ENCODE assay signal across 10 cellular contexts in the genomic region with DNA sequence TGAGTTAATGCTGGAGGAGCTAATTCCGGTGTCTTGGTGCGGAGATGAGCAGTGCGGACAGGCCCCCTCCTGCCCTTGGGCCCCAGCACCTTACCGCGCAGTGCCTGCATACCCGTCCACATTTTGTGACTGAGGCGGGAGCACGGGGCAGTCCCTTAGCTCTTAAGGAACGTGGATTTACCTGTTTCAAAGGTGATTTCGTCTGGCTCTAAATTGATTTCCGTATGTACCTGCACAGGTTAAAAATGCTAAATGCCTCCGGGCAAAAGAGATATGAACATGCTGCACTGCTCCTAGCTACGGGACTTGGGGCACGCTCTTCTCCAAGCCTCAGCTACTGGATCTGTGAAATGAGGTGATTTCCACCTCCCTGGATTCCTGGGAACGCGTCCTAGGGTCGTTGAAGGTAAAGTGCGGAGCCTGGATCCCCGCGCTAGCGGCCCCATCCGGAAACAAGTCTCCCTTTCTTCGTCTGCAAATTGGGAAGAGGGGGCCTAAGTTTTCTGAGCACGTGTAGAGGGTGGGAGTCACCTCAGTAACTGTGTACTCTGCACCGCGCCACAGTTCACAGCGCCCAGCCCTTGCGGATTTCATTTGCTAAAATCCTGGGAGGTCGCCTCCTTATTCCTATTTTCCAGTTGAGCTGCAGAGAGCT. TPM values are rescaled to one million over a fixed set of nuclear protein-coding genes. Genes with fewer than 3 reads are reported as not detected.
DNase-seq lines count a peak whose midpoint lies in the region; ATAC-seq and TF ChIP-seq lines count a peak whose summit lies in the region.
"Had no signal": no experiment of that assay in that cellular context is flagged by ENCODE, and none has a peak within 500 bp of the region (broad histone marks: within the 10 kb centered on the region; RNA-seq: fewer than 3 reads in every experiment).

No MANE protein-coding gene starts in this region.

- TF ChIP-seq CTCF in Caco-2 (IDR thresholded peaks at IDR 0.05; ENCODE audit: insufficient read depth in 1 of 2, low read depth in 1 of 2, low read length in 1 of 2, severe bottlenecking in 1 of 2, unreplicated experiment in 1 of 2) (no peak), glutamatergic neuron (IDR thresholded peaks at IDR 0.05; ENCODE audit: partially characterized antibody, unreplicated experiment) (no peak), psoas muscle (IDR thresholded peaks at IDR 0.05) (no peak), BE2C (IDR thresholded peaks at IDR 0.05; ENCODE audit: low read depth, low read length) (no peak)

- peak in 3 of 4 donors; percentile 2 to 7 (median 2) for ATAC-seq in psoas muscle
- ATAC-seq in HG02623 (IDR thresholded peaks at IDR 0.05; ENCODE audit: unreplicated experiment), result no peak
- no peak for ATAC-seq in GM21360 (IDR thresholded peaks at IDR 0.05; ENCODE audit: unreplicated experiment)

- H3K27me3 Mint-ChIP-seq in Caco-2 (ENCODE audit: insufficient read depth, unreplicated experiment), result peaks cover 16% of the 10 kb centered on the region
- peaks cover 11% of the 10 kb centered on the region for H3K27me3 Mint-ChIP-seq in glutamatergic neuron (ENCODE audit: unreplicated experiment)

- H3K9ac ChIP-seq in SK-N-MC (ENCODE audit: insufficient read length), result no peak overlapping the region

- H3K4me3 Mint-ChIP-seq in Caco-2 (ENCODE audit: unreplicated experiment), result peak overlapping the region; percentile 70
- peak overlapping the region; percentile 34 for H3K4me3 Mint-ChIP-seq in glutamatergic neuron (ENCODE audit: unreplicated experiment)

- H3K36me3 ChIP-seq in Caco-2 (ENCODE audit: control insufficient read depth, insufficient read depth, low read length), result no peaks in the 10 kb centered on the region
- H3K36me3 ChIP-seq in SK-N-MC (ENCODE audit: insufficient read depth, low read length), result no peaks in the 10 kb centered on the region
- no peaks in the 10 kb centered on the region for H3K36me3 ChIP-seq in psoas muscle (ENCODE audit: insufficient read depth in 1 of 2, low read depth in 1 of 2)
- no peaks in the 10 kb centered on the region for H3K36me3 ChIP-seq in BE2C
- H3K36me3 ChIP-seq: thyroid gland had no signal

- no peak overlapping the region for H3K27ac ChIP-seq in SK-N-MC
- no peak overlapping the region for H3K27ac ChIP-seq in psoas muscle

- no peaks in the 10 kb centered on the region for H3K36me3 Mint-ChIP-seq in Caco-2 (ENCODE audit: insufficient read depth, unreplicated experiment)
- peaks cover 6% of the 10 kb centered on the region for H3K36me3 Mint-ChIP-seq in glutamatergic neuron (ENCODE audit: unreplicated experiment)

- H3K4me3 ChIP-seq in Caco-2 (ENCODE audit: low read depth, low read length), result peak overlapping the region; percentile 43
- 0 out of 2 replicates have a peak overlapping the region, but pooled peaks have one; percentile 33 for H3K4me3 ChIP-seq in SK-N-MC
- peak overlapping the region; percentile 65 for H3K4me3 ChIP-seq in psoas muscle
- H3K4me3 ChIP-seq in BE2C (ENCODE audit: low read depth, low read length), result no peak overlapping the region

- POLR2A ChIA-PET in Caco-2 (lab: Charles Lee), result interaction anchor here (1.2 kb wide), 1 partner anchor 9 kb away, joined by 3 read pairs; no protein-coding TSS in a partner anchor

- H3K9me3 ChIP-seq in Caco-2 (no peaks in the 10 kb centered on the region), SK-N-MC (ENCODE audit: low read depth, low read length) (no peaks in the 10 kb centered on the region), psoas muscle (no peaks in the 10 kb centered on the region), BE2C (no peaks in the 10 kb centered on the region)
- H3K9me3 ChIP-seq: thyroid gland had no signal

- 77 to 81% (median 78%) methylated on average over 29 of the region's 29 CpGs for WGBS in psoas muscle, 3 donors

- intact Hi-C loops in Caco-2 (cut with micrococcal nuclease; ENCODE audit: unreplicated experiment) (no loop called here), psoas muscle (cut with DNase I) (no loop called here), posterior vena cava (cut with DNase I) (no loop called here)

- H3K27me3 ChIP-seq in Caco-2 (replicated peaks; ENCODE audit: control insufficient read depth, insufficient read depth, low read length), result peaks cover 4% of the 10 kb centered on the region
- peaks cover 0 to 43% (median 0%) of the 10 kb centered on the region in 3 donors for H3K27me3 ChIP-seq in psoas muscle (ENCODE audit: insufficient read depth in 3 of 3, low read length in 2 of 3)
- no peaks in the 10 kb centered on the region for H3K27me3 ChIP-seq in BE2C
- H3K27me3 ChIP-seq: thyroid gland had no signal

- H3K27ac Mint-ChIP-seq in Caco-2 (ENCODE audit: unreplicated experiment), result no peak overlapping the region
- H3K27ac Mint-ChIP-seq in glutamatergic neuron (ENCODE audit: unreplicated experiment), result no peak overlapping the region
- H3K27ac Mint-ChIP-seq: HFFc6 had no signal

- BruUV-seq in Caco-2 (replicated peaks; lab: Mats Ljungman, UMichigan), result no TSS peak

- CTCF ChIA-PET in Caco-2 (lab: Charles Lee), result interaction anchor here (0.9 to 1.3 kb wide), 3 partner anchors 93 to 133 kb away, joined by 3 to 6 read pairs (median 4); no protein-coding TSS in a partner anchor

- H3K9me3 Mint-ChIP-seq in Caco-2 (ENCODE audit: unreplicated experiment), result no peaks in the 10 kb centered on the region
- H3K9me3 Mint-ChIP-seq in glutamatergic neuron (ENCODE audit: unreplicated experiment), result peaks cover under 1% of the 10 kb centered on the region
- H3K9me3 Mint-ChIP-seq: HFFc6 had no signal

- H3K4me1 Mint-ChIP-seq in Caco-2 (ENCODE audit: low read depth, unreplicated experiment) (peaks cover 13% of the 10 kb centered on the region), glutamatergic neuron (ENCODE audit: low read depth, unreplicated experiment) (peaks cover 16% of the 10 kb centered on the region)

- peak in 1 of 2 experiments; percentile 31 for DNase-seq in Caco-2
- DNase-seq in SK-N-MC (ENCODE audit: low read depth, low spot score), result no peak
- DNase-seq in glutamatergic neuron, result no peak
- DNase-seq in psoas muscle, result peak in 1 of 2 donors; percentile 52
- DNase-seq in posterior vena cava (ENCODE audit: low spot score), result no peak
- no peak for DNase-seq in BE2C

- H3K4me1 ChIP-seq in Caco-2 (0 out of 2 replicates have a peak, but pooled peaks cover 8% of the 10 kb centered on the region), psoas muscle (no peaks in the 10 kb centered on the region), BE2C (peaks cover 4% of the 10 kb centered on the region)

RNA-seq across cellular contexts. Expression of a gene that starts 0.7 kb away (rescaled TPM):
- total RNA-seq in Caco-2 (2022), result 4.0 and 4.2 TPM in 2 replicates
- 9.0 TPM for total RNA-seq in glutamatergic neuron (ENCODE audit: unreplicated experiment)
- total RNA-seq in psoas muscle, result 10 to 100 TPM; 10.2 to 28.6 (median 20.4) TPM
- polyA plus RNA-seq in psoas muscle, result 10 to 100 TPM in 1 of 3 donors, 1 to 10 TPM in 2; 7.1 to 11.5 (median 7.5) TPM
- 100 to 1,000 TPM; 259 to 311 TPM for total RNA-seq in posterior vena cava
- polyA plus RNA-seq in BE2C (2012; ENCODE audit: insufficient read depth, insufficient read length, low read depth), result 0.52 TPM

Comparison
In these comparisons a context has a peak if more than half of its experiments do, and no peak if none do; other contexts are left out.
1. ATAC-seq: peak in psoas muscle (3 of 4); none in HG02623 (single experiment) and GM21360 (single experiment).
2. RNA of a gene that starts 0.7 kb away (total RNA-seq): 259 to 311 TPM in posterior vena cava; 10.2 to 28.6 TPM in psoas muscle, 9.0 TPM in glutamatergic neuron (single experiment) and 4.0 to 4.2 TPM in Caco-2; every median in the first group is over 4 times any median in the second.